33 cellular contexts compared by ENCODE assay signal in the genomic region with DNA sequence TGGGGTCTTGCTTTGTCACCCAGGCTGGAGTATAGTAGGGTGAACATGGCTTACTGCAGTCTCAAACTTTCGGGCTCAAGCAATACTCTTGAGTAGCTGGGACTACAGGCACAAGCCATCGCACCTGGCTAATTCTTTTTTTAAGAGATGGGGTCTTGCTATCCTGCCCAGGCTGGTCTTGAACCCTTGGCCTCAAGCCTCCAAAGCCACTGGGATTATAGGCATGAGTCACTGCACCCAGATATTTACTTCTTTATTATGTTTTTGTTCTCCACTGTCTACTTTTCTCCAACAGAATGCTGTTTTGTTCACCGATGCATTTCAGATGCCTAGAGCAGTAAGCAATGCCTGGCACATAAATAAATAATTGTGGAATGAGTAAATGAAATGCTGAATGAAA.
"Had no signal": no experiment of that assay in that cellular context is flagged by ENCODE, and none has a peak within 500 bp of the region (broad histone marks: within the 10 kb centered on the region; RNA-seq: fewer than 3 reads in every experiment).

No MANE protein-coding gene starts in this region.

- H3K27ac ChIP-seq: adrenal gland, ascending aorta, body of pancreas, brain microvascular endothelial cell, breast epithelium, cardiac muscle cell had no signal

- FAIRE-seq: astrocyte, bronchial epithelial cell had no signal

- H3K36me3 ChIP-seq: adrenal gland, ascending aorta, brain microvascular endothelial cell, breast epithelium, cardiac muscle cell had no signal

- H3K4me1 ChIP-seq: adrenal gland, ascending aorta, body of pancreas, breast epithelium had no signal

- H3K27me3 ChIP-seq: adrenal gland, ascending aorta, body of pancreas, brain microvascular endothelial cell, breast epithelium, cardiac muscle cell had no signal

- ATAC-seq: activated naive CD4-positive, alpha-beta T cell treated with anti-CD3 and anti-CD28 coated beads, Interleukin-2, amount 50 U/mL, for 72 hours; activated naive CD8-positive, alpha-beta T cell treated with anti-CD3 and anti-CD28 coated beads, Interleukin-2, amount 50 U/mL, for 24 hours; activated T-cell treated with anti-CD3 and anti-CD28 coated beads, Interleukin-2, amount 50 U/mL, for 4 hours; activated T-cell treated with anti-CD3 and anti-CD28 coated beads, Interleukin-2, amount 50 U/mL, for 72 hours; activated T-helper 17 cell treated with anti-CD3 and anti-CD28 coated beads, Interleukin-2, amount 50 U/mL, for 72 hours; body of pancreas had no signal

- DNase-seq: activated effector memory CD4-positive, alpha-beta T cell treated with anti-CD3 and anti-CD28 coated beads, Interleukin-2, amount 50 U/mL, for 16 hours; activated effector memory CD4-positive, alpha-beta T cell treated with Interleukin-2 at 50 U/mL for 16 hours; activated gamma-delta T cell; activated gamma-delta T cell treated with Interleukin-2 at 50 U/mL for 16 hours; activated naive CD4-positive, alpha-beta T cell; activated naive CD4-positive, alpha-beta T cell treated with anti-CD3 and anti-CD28 coated beads for 36 hours; activated naive CD4-positive, alpha-beta T cell treated with anti-CD3 and anti-CD28 coated beads, Interleukin-2, amount 10 ng/mL, durations not matched to agents 7 days and 5 days; activated naive CD4-positive, alpha-beta T cell treated with anti-CD3 and anti-CD28 coated beads, Interleukin-2, amount 50 U/mL, for 16 hours; activated naive CD4-positive, alpha-beta T cell treated with Interleukin-2 at 50 U/mL for 16 hours; activated naive CD8-positive, alpha-beta T cell treated with anti-CD3 and anti-CD28 coated beads for 36 hours; activated naive CD8-positive, alpha-beta T cell treated with anti-CD3 and anti-CD28 coated beads, Interleukin-2, amount 10 ng/mL, durations not matched to agents 7 days and 5 days; activated naive CD8-positive, alpha-beta T cell treated with anti-CD3 and anti-CD28 coated beads, Interleukin-2, amount 50 U/mL, for 24 hours; activated T-cell treated with anti-CD3 and anti-CD28 coated beads, Interleukin-2, amount 50 U/mL, for 24 hours; activated T-cell treated with anti-CD3 and anti-CD28 coated beads, Interleukin-2, amount 50 U/mL, for 4 hours; activated T-cell treated with anti-CD3 and anti-CD28 coated beads, Interleukin-2, amount 50 U/mL, for 48 hours; activated T-cell treated with anti-CD3 and anti-CD28 coated beads, Interleukin-2, amount 50 U/mL, for 72 hours; adrenal gland; amniotic stem cell; amygdala; anterior cingulate cortex; aorta; body of pancreas; brain microvascular endothelial cell; caudate nucleus; central memory CD4-positive, alpha-beta T cell; cerebellar nuclear complex had no signal

- H3K4me3 ChIP-seq: adrenal gland, ascending aorta, body of pancreas, breast epithelium, cardiac muscle cell had no signal

- H3K9me3 ChIP-seq: adrenal gland, ascending aorta, body of pancreas, breast epithelium had no signal
